Comparison of ENCODE assay signal across 8 cellular contexts in genomic region chr11:67437082-67437821, GRCh38. TPM values are rescaled to one million over a fixed set of nuclear protein-coding genes. Genes with fewer than 3 reads are reported as not detected.
DNase-seq lines count a peak whose midpoint lies in the region; ATAC-seq and TF ChIP-seq lines count a peak whose summit lies in the region.

Gene PTPRCAP, minus strand, starts transcription at chr11:67437682. Its CDS starts 63 bp downstream, at chr11:67437619.

- no peaks in the 10 kb centered on the region for H3K27me3 Mint-ChIP-seq in activated T-helper 2 cell treated with anti-CD3 and anti-CD28 coated beads, Interferon-gamma antibody, Interleukin-2, Interleukin-4, amounts not matched to agents 10 μg/mL and 5 μg/mL and 100 μg/mL, durations not matched to agents 14 hours and 24 hours and 36 hours (ENCODE audit: low read depth)
- no peaks in the 10 kb centered on the region for H3K27me3 Mint-ChIP-seq in natural killer cell (ENCODE audit: low read depth in 2 of 2)

- no peak for TF ChIP-seq CTCF in natural killer cell (IDR thresholded peaks at IDR 0.05)

- peak; percentile 40 to 67 (median 58) for ATAC-seq in natural killer cell
- ATAC-seq in HG02588 (IDR thresholded peaks at IDR 0.05; ENCODE audit: unreplicated experiment), result no peak

- H3K4me3 Mint-ChIP-seq in activated T-helper 2 cell treated with anti-CD3 and anti-CD28 coated beads, Interferon-gamma antibody, Interleukin-2, Interleukin-4, amounts not matched to agents 10 μg/mL and 5 μg/mL and 100 μg/mL, durations not matched to agents 14 hours and 24 hours and 36 hours (ENCODE audit: low read depth), result peak within 1 kb of the TSS; percentile 94
- H3K4me3 Mint-ChIP-seq in natural killer cell, result peak within 1 kb of the TSS; percentile 95

- peaks cover 35% of the 10 kb centered on the region for H3K4me1 Mint-ChIP-seq in activated T-helper 2 cell treated with anti-CD3 and anti-CD28 coated beads, Interferon-gamma antibody, Interleukin-2, Interleukin-4, amounts not matched to agents 10 μg/mL and 5 μg/mL and 100 μg/mL, durations not matched to agents 14 hours and 24 hours and 36 hours (ENCODE audit: low read depth)
- H3K4me1 Mint-ChIP-seq in natural killer cell, result peaks cover 63 to 86% of the 10 kb centered on the region in 2 donors

- peak; percentile 56 for DNase-seq in GF-D8 (lab: John Stamatoyannopoulos, UW)
- DNase-seq in Kasumi-1 (lab: John Stamatoyannopoulos, UW), result peak; percentile 85 to 92
- DNase-seq in activated T-helper 2 cell treated with anti-CD3 and anti-CD28 coated beads, Interferon-gamma antibody, Interleukin-2, Interleukin-4, amounts not matched to agents 10 μg/mL and 5 μg/mL and 100 μg/mL, durations not matched to agents 14 hours and 24 hours and 36 hours (ENCODE audit: low spot score), result peak; percentile 69
- DNase-seq in natural killer cell, result peak; percentile 62
- no peak for DNase-seq in NCI-H446 (lab: John Stamatoyannopoulos, UW)
- no peak for DNase-seq in cerebellum (ENCODE audit: low spot score)
- DNase-seq in COR-L47 (lab: John Stamatoyannopoulos, UW), result no peak

- H3K36me3 Mint-ChIP-seq in activated T-helper 2 cell treated with anti-CD3 and anti-CD28 coated beads, Interferon-gamma antibody, Interleukin-2, Interleukin-4, amounts not matched to agents 10 μg/mL and 5 μg/mL and 100 μg/mL, durations not matched to agents 14 hours and 24 hours and 36 hours (ENCODE audit: low read depth), result peaks cover 53% of the 10 kb centered on the region
- no peaks in the 10 kb centered on the region for H3K36me3 Mint-ChIP-seq in natural killer cell

- no peaks in the 10 kb centered on the region for H3K9me3 Mint-ChIP-seq in activated T-helper 2 cell treated with anti-CD3 and anti-CD28 coated beads, Interferon-gamma antibody, Interleukin-2, Interleukin-4, amounts not matched to agents 10 μg/mL and 5 μg/mL and 100 μg/mL, durations not matched to agents 14 hours and 24 hours and 36 hours
- H3K9me3 Mint-ChIP-seq in natural killer cell, result no peaks in the 10 kb centered on the region

- intact Hi-C loops in activated T-helper 2 cell treated with anti-CD3 and anti-CD28 coated beads, Interferon-gamma antibody, Interleukin-2, Interleukin-4, amounts not matched to agents 10 μg/mL and 5 μg/mL and 100 μg/mL, durations not matched to agents 14 hours and 24 hours and 36 hours (cut with micrococcal nuclease), result no loop called here
- intact Hi-C loops in natural killer cell (cut with micrococcal nuclease), result loop anchor here (2.0 kb wide), 1 partner anchor 34 kb away; no protein-coding TSS in a partner anchor

- peak within 1 kb of the TSS; percentile 95 for H3K27ac Mint-ChIP-seq in activated T-helper 2 cell treated with anti-CD3 and anti-CD28 coated beads, Interferon-gamma antibody, Interleukin-2, Interleukin-4, amounts not matched to agents 10 μg/mL and 5 μg/mL and 100 μg/mL, durations not matched to agents 14 hours and 24 hours and 36 hours
- peak within 1 kb of the TSS; percentile 85 to 88 for H3K27ac Mint-ChIP-seq in natural killer cell

RNA-seq across cellular contexts. Expression of gene PTPRCAP, which starts in this region (rescaled TPM):
- total RNA-seq in activated T-helper 2 cell treated with anti-CD3 and anti-CD28 coated beads, Interferon-gamma antibody, Interleukin-2, Interleukin-4, amounts not matched to agents 10 μg/mL and 5 μg/mL and 100 μg/mL, durations not matched to agents 14 hours and 24 hours and 36 hours, result 89.8 and 94.4 TPM in 2 replicates
- total RNA-seq in natural killer cell, result 100 to 1,000 TPM; 240 to 301 (median 269) TPM
- total RNA-seq in cerebellum, result 0.91 TPM

Comparison
In these comparisons a context has a peak if more than half of its experiments do, and no peak if none do; other contexts are left out.
1. RNA of gene PTPRCAP (total RNA-seq): 240 to 301 TPM in natural killer cell and 89.8 to 94.4 TPM in activated T-helper 2 cell treated with anti-CD3 and anti-CD28 coated beads, Interferon-gamma antibody, Interleukin-2, Interleukin-4, amounts not matched to agents 10 μg/mL and 5 μg/mL and 100 μg/mL, durations not matched to agents 14 hours and 24 hours and 36 hours; 0.91 TPM in cerebellum (single experiment); every median in the first group is over 10 times any median in the second.
2. DNase-seq: peak in GF-D8 (single experiment), Kasumi-1 (2 of 2), activated T-helper 2 cell treated with anti-CD3 and anti-CD28 coated beads, Interferon-gamma antibody, Interleukin-2, Interleukin-4, amounts not matched to agents 10 μg/mL and 5 μg/mL and 100 μg/mL, durations not matched to agents 14 hours and 24 hours and 36 hours (single experiment) and natural killer cell (single experiment); none in NCI-H446 (0 of 2), cerebellum (single experiment) and COR-L47 (single experiment).